Comparison of ENCODE assay signal across 16 cellular contexts in genomic region chr1:203572134-203572625, GRCh38. TPM values are rescaled to one million over a fixed set of nuclear protein-coding genes. Genes with fewer than 3 reads are reported as not detected.
DNase-seq lines count a peak whose midpoint lies in the region; ATAC-seq, FAIRE-seq and TF ChIP-seq lines count a peak whose summit lies in the region.
"Had no signal": no experiment of that assay in that cellular context is flagged by ENCODE, and none has a peak within 500 bp of the region (broad histone marks: within the 10 kb centered on the region; RNA-seq: fewer than 3 reads in every experiment).

No MANE protein-coding gene starts in this region.

- H3K14ac ChIP-seq in mesenchymal stem cell (ENCODE audit: low read length in 2 of 2): no peak overlapping the region

- peak overlapping the region in 1 of 2 experiments; percentile 51 for H2BK12ac ChIP-seq in mesenchymal stem cell (ENCODE audit: low read length in 2 of 2)

- H2BK120ac ChIP-seq in mesenchymal stem cell (ENCODE audit: low read depth, low read length): no peak overlapping the region

- WGBS in SK-N-SH (ENCODE audit: low lambda C conversion rate): 90% methylated on average over 10 of the region's 10 CpGs
- 68 to 70% methylated on average over 10 of the region's 10 CpGs for WGBS in ectodermal cell, 2 experiments
- 87% methylated on average over 9 of the region's 10 CpGs for WGBS in mesenchymal stem cell

- CTCF ChIA-PET in SK-N-SH (lab: Yijun Ruan, JAX): interaction anchor here (0.8 to 1.6 kb wide), 2 partner anchors 11 to 129 kb away, joined by 3 to 4 read pairs; no protein-coding TSS in a partner anchor

- H3K36me3 ChIP-seq in SK-N-SH (replicated peaks in 1 of 2; ENCODE audit: control insufficient read depth in 1 of 2, insufficient read depth in 2 of 2, low read length in 1 of 2) (no peaks in the 10 kb centered on the region), ectodermal cell (ENCODE audit: control insufficient read depth, insufficient read depth, low read length) (no peaks in the 10 kb centered on the region), mesenchymal stem cell (ENCODE audit: control insufficient read depth in 1 of 2, insufficient read depth in 2 of 2, low read depth in 1 of 2, low read length in 2 of 2) (no peaks in the 10 kb centered on the region), thoracic aorta (no peaks in the 10 kb centered on the region), MG63 (no peaks in the 10 kb centered on the region)
- H3K36me3 ChIP-seq: neutrophil, spleen had no signal

- H3K9ac ChIP-seq in SK-N-SH (no peak overlapping the region), mesenchymal stem cell (ENCODE audit: low read length) (no peak overlapping the region)

- no peak for TF ChIP-seq RAD21 in SK-N-SH (IDR thresholded peaks at IDR 0.05; ENCODE audit: low read length)

- no peak overlapping the region for H3K4ac ChIP-seq in mesenchymal stem cell (ENCODE audit: low read depth in 1 of 2, low read length in 2 of 2)

- H3K4me3 ChIP-seq in SK-N-SH (ENCODE audit: low read depth in 2 of 2, low read length in 1 of 2): no peak overlapping the region
- no peak overlapping the region for H3K4me3 ChIP-seq in ectodermal cell (ENCODE audit: insufficient read depth, low read depth, low read length)
- no peak overlapping the region for H3K4me3 ChIP-seq in mesenchymal stem cell (ENCODE audit: insufficient read depth in 1 of 2, low read depth in 1 of 2, low read length in 2 of 2)
- no peak overlapping the region for H3K4me3 ChIP-seq in thoracic aorta
- no peak overlapping the region for H3K4me3 ChIP-seq in MG63
- H3K4me3 ChIP-seq: SK-N-MC, spleen had no signal

- H3K27ac ChIP-seq in SK-N-SH (ENCODE audit: low read depth in 2 of 2, low read length in 1 of 2) (peak overlapping the region in 1 of 2 experiments; percentile 38; a peak in 1 of 4 replicates), ectodermal cell (ENCODE audit: insufficient read depth, low read depth, low read length, poor library complexity, severe bottlenecking) (peak overlapping the region; percentile 93), mesenchymal stem cell (ENCODE audit: low read length, poor library complexity, severe bottlenecking) (no peak overlapping the region), thoracic aorta (peak overlapping the region; percentile 29 to 46)
- H3K27ac ChIP-seq: foreskin keratinocyte, neutrophil, SK-N-MC, spleen had no signal

- H2AFZ ChIP-seq in SK-N-SH (ENCODE audit: low read depth) (no peak overlapping the region), mesenchymal stem cell (ENCODE audit: low read depth, low read length) (no peak overlapping the region)

- H3K9me2 ChIP-seq in SK-N-SH: no peaks in the 10 kb centered on the region

- no peak overlapping the region for H4K91ac ChIP-seq in mesenchymal stem cell (ENCODE audit: low read length)

- DNase-seq in SK-N-SH: peak; percentile 37
- peak; percentile 77 for DNase-seq in mesenchymal stem cell
- DNase-seq in thoracic aorta (ENCODE audit: low spot score): no peak
- no peak for DNase-seq in H54 (ENCODE audit: insufficient read length, low spot score)
- DNase-seq in MG63: no peak
- no peak for DNase-seq in NCI-H524 treated with DMSO at 0.1 percent for 48 hours (lab: John Stamatoyannopoulos, UW)
- no peak for DNase-seq in GOT3 (lab: John Stamatoyannopoulos, UW)
- DNase-seq: activated B cell treated with CpG ODN at 0.5 μM for 24 hours, dermis blood vessel endothelial cell, foreskin keratinocyte, spleen, substantia nigra had no signal

- peak overlapping the region in 1 of 2 experiments; percentile 37 for H3K18ac ChIP-seq in mesenchymal stem cell (ENCODE audit: low read depth in 1 of 2, low read length in 2 of 2)

- H3K9me3 ChIP-seq in SK-N-SH (no peaks in the 10 kb centered on the region), ectodermal cell (ENCODE audit: control insufficient read depth, low read length) (no peaks in the 10 kb centered on the region), mesenchymal stem cell (ENCODE audit: control insufficient read depth, low read length) (no peaks in the 10 kb centered on the region), thoracic aorta (no peaks in the 10 kb centered on the region), MG63 (no peaks in the 10 kb centered on the region)
- H3K9me3 ChIP-seq: neutrophil, spleen had no signal

- POLR2A ChIA-PET in SK-N-SH (lab: Yijun Ruan, JAX): no interaction called here

- TF ChIP-seq POLR2A in H54 (IDR thresholded peaks at IDR 0.05; ENCODE audit: low read depth, low read length): no peak

- no peak overlapping the region for H2AK5ac ChIP-seq in mesenchymal stem cell (ENCODE audit: low read length, severe bottlenecking)

- H3K4me1 ChIP-seq in SK-N-SH (ENCODE audit: control insufficient read depth in 1 of 2, insufficient read depth in 2 of 2, low read depth in 1 of 2, low read length in 1 of 2) (peaks cover 0 to 14% of the 10 kb centered on the region in 2 experiments; a peak in 3 of 4 replicates), ectodermal cell (ENCODE audit: control insufficient read depth, insufficient read depth, low read length) (peaks cover 31% of the 10 kb centered on the region), mesenchymal stem cell (ENCODE audit: control insufficient read depth, insufficient read depth, low read depth, low read length) (peaks cover 19% of the 10 kb centered on the region), thoracic aorta (ENCODE audit: control insufficient read depth in 1 of 2, low read depth in 2 of 2) (peaks cover 0 to 16% of the 10 kb centered on the region in 2 donors)
- H3K4me1 ChIP-seq: foreskin keratinocyte, spleen had no signal

- no peak overlapping the region for H2BK15ac ChIP-seq in mesenchymal stem cell (ENCODE audit: low read depth, poor library complexity, severe bottlenecking)

- TF ChIP-seq EP300 in SK-N-SH (IDR thresholded peaks at IDR 0.05; ENCODE audit: borderline replicate concordance in 1 of 2, low read depth in 1 of 2, low read length in 1 of 2): no peak

- peak; percentile 85 for ATAC-seq in thoracic aorta (ENCODE audit: insufficient number of reproducible peaks, low FRiP score, low read depth)
- ATAC-seq: foreskin keratinocyte had no signal

- FAIRE-seq in H54 (lab: Jason Lieb, UNC): no peak
- FAIRE-seq: G401.6 had no signal

- H3K79me1 ChIP-seq in mesenchymal stem cell (replicated peaks; ENCODE audit: low read length, poor library complexity, severe bottlenecking): no peaks in the 10 kb centered on the region

- H3K4me2 ChIP-seq in SK-N-SH (no peak overlapping the region), mesenchymal stem cell (ENCODE audit: low read length, poor library complexity, severe bottlenecking) (no peak overlapping the region)

- no peaks in the 10 kb centered on the region for H3F3A ChIP-seq in SK-N-SH (replicated peaks; ENCODE audit: insufficient read depth)

- H3K23ac ChIP-seq in mesenchymal stem cell (ENCODE audit: low read length in 2 of 2): no peak overlapping the region

- no peaks in the 10 kb centered on the region for H3K27me3 ChIP-seq in SK-N-SH (ENCODE audit: insufficient read depth)
- no peaks in the 10 kb centered on the region for H3K27me3 ChIP-seq in ectodermal cell (ENCODE audit: control insufficient read depth, insufficient read depth, low read length, poor library complexity, severe bottlenecking)
- no peaks in the 10 kb centered on the region for H3K27me3 ChIP-seq in mesenchymal stem cell (ENCODE audit: control insufficient read depth in 1 of 2, insufficient read depth in 1 of 2, low read length in 2 of 2)
- H3K27me3 ChIP-seq in thoracic aorta (replicated peaks; ENCODE audit: insufficient read depth): no peaks in the 10 kb centered on the region
- H3K27me3 ChIP-seq in MG63: no peaks in the 10 kb centered on the region
- H3K27me3 ChIP-seq: neutrophil had no signal

- H4K8ac ChIP-seq in mesenchymal stem cell (ENCODE audit: low read length): no peak overlapping the region

- H4K20me1 ChIP-seq in SK-N-SH (ENCODE audit: insufficient read depth): no peaks in the 10 kb centered on the region

- no peak overlapping the region for H2BK5ac ChIP-seq in mesenchymal stem cell (ENCODE audit: low read depth, low read length, poor library complexity, severe bottlenecking)

- no peaks in the 10 kb centered on the region for H3K79me2 ChIP-seq in SK-N-SH (ENCODE audit: insufficient read depth)

- TF ChIP-seq CTCF in SK-N-SH (IDR thresholded peaks at IDR 0.05): no peak
- no peak for TF ChIP-seq CTCF in thoracic aorta (IDR thresholded peaks at IDR 0.05)

TF ChIP-seq in SK-N-SH, 30 proteins besides CTCF, POLR2A, EP300 and RAD21:
- no peak for TF ChIP-seq RXRA (IDR thresholded peaks at IDR 0.05; ENCODE audit: borderline replicate concordance, low read depth)
- no peak for TF ChIP-seq TCF12 (IDR thresholded peaks at IDR 0.05)
- no peak for TF ChIP-seq FOSL2 (IDR thresholded peaks at IDR 0.05; ENCODE audit: borderline replicate concordance, low read depth)
TF ChIP-seq in SK-N-SH: peak in this region for 0.

RNA-seq across cellular contexts. Expression of gene ATP2B4, which starts 54.5 kb away (rescaled TPM):
- polyA plus RNA-seq in SK-N-SH (2012; rRNA removed): 96.1 and 144 TPM in 2 replicates
- polyA plus RNA-seq in SK-N-SH (2012; cell fraction: cytosol; rRNA removed): 88.6 and 104 TPM in 2 replicates
- 164 and 210 TPM in 2 replicates for polyA plus RNA-seq in SK-N-SH (2012; cell fraction: nucleus; rRNA removed)
- 34.1 TPM for polyA plus RNA-seq in ectodermal cell (2013, experiment 1 of 4)
- polyA plus RNA-seq in ectodermal cell (2013, experiment 2 of 4): 36.2 TPM
- polyA plus RNA-seq in ectodermal cell (2013, experiment 3 of 4): 29.0 TPM
- polyA plus RNA-seq in ectodermal cell (2013, experiment 4 of 4): 32.8 TPM
- 58.0 TPM for polyA plus RNA-seq in mesenchymal stem cell (2013, experiment 1 of 2)
- 58.7 TPM for polyA plus RNA-seq in mesenchymal stem cell (2013, experiment 2 of 2)
- 100 to 1,000 TPM; 131 to 138 TPM for total RNA-seq in thoracic aorta
- 37.6 and 43.6 TPM in 2 replicates for total RNA-seq in MG63 (2014; rRNA removed; shearing (Covaris generic); ENCODE audit: low replicate concordance)

Comparison
In these comparisons a context has a peak if more than half of its experiments do, and no peak if none do; other contexts are left out.
1. DNase-seq: peak in SK-N-SH (single experiment) and mesenchymal stem cell (single experiment); none in thoracic aorta (single experiment), H54 (single experiment), MG63 (single experiment), NCI-H524 treated with DMSO at 0.1 percent for 48 hours (single experiment) and GOT3 (single experiment).